ENCODE assay signal across 16 cellular contexts in genomic region chr5:131318455-131318854, GRCh38. TPM values are rescaled to one million over a fixed set of nuclear protein-coding genes. Genes with fewer than 3 reads are reported as not detected.
DNase-seq lines count a peak whose midpoint lies in the region; ATAC-seq, FAIRE-seq and TF ChIP-seq lines count a peak whose summit lies in the region.
"Had no signal": no experiment of that assay in that cellular context is flagged by ENCODE, and none has a peak within 500 bp of the region (broad histone marks: within the 10 kb centered on the region; RNA-seq: fewer than 3 reads in every experiment).

No MANE protein-coding gene starts in this region.

- ATAC-seq in HepG2 (no peak), right lobe of liver (no peak)
- no peak for ATAC-seq in central memory CD8-positive, alpha-beta T cell (replicated peaks; ENCODE audit: extremely low read depth, poor library complexity, severe bottlenecking)
- ATAC-seq: A549, GM12878 had no signal

- H3K27me3 ChIP-seq in HepG2 (ENCODE audit: control insufficient read depth in 1 of 2, insufficient read depth in 2 of 2, low read length in 2 of 2) (no peaks in the 10 kb centered on the region), right lobe of liver (no peaks in the 10 kb centered on the region)
- no peaks in the 10 kb centered on the region for H3K27me3 ChIP-seq in CD8-positive, alpha-beta memory T cell (ENCODE audit: insufficient read depth, low read length, poor library complexity, severe bottlenecking)
- H3K27me3 ChIP-seq: BE2C had no signal

- peaks cover 73 to 91% (median 85%) of the 10 kb centered on the region in 3 donors for H3K4me1 Mint-ChIP-seq in CD8-positive, alpha-beta memory T cell
- peaks cover 66% of the 10 kb centered on the region for H3K4me1 Mint-ChIP-seq in central memory CD8-positive, alpha-beta T cell

- no peak for TF ChIP-seq RAD21 in HepG2 (CRISPR knock-in tag; IDR thresholded peaks at IDR 0.05)

- no peak overlapping the region for H3K9ac ChIP-seq in HepG2 (ENCODE audit: insufficient read depth, low read depth, low read length)

- H3K4me3 Mint-ChIP-seq in CD8-positive, alpha-beta memory T cell = no peak overlapping the region
- no peak overlapping the region for H3K4me3 Mint-ChIP-seq in central memory CD8-positive, alpha-beta T cell
- H3K4me3 Mint-ChIP-seq: HFFc6 had no signal

- H3K79me2 ChIP-seq in HepG2 (ENCODE audit: insufficient read depth, low read length) = peaks cover 58% of the 10 kb centered on the region

- CTCF ChIA-PET in HepG2 (lab: Yijun Ruan, JAX; ENCODE audit: low intra/inter-chr PET ratio, low total read pairs) = no interaction called here
- CTCF ChIA-PET in CD8-positive, alpha-beta memory T cell (lab: Charles Lee) = no interaction called here

- H2AFZ ChIP-seq in HepG2 (ENCODE audit: low read length) = no peak overlapping the region

- TF ChIP-seq EP300 in HepG2 (IDR thresholded peaks at IDR 0.05; ENCODE audit: low read depth in 2 of 2, low read length in 2 of 2) (no peak), HepG2 (CRISPR knock-in tag; IDR thresholded peaks at IDR 0.05; ENCODE audit: borderline replicate concordance) (no peak)

- H3K36me3 Mint-ChIP-seq in CD8-positive, alpha-beta memory T cell = peaks cover 9 to 64% (median 15%) of the 10 kb centered on the region in 3 donors
- H3K36me3 Mint-ChIP-seq in central memory CD8-positive, alpha-beta T cell (ENCODE audit: insufficient read depth) = peaks cover 62% of the 10 kb centered on the region

- H3K4me1 ChIP-seq in HepG2 (ENCODE audit: insufficient read depth, low read length) (peaks cover 23% of the 10 kb centered on the region), right lobe of liver (peaks cover 0 to 14% (median 0%) of the 10 kb centered on the region in 4 donors)
- H3K4me1 ChIP-seq in CD8-positive, alpha-beta memory T cell (ENCODE audit: insufficient read depth, low read length) = peaks cover 51% of the 10 kb centered on the region

- no TSS peak for BruUV-seq in HepG2 (replicated peaks; lab: Mats Ljungman, UMichigan)

- intact Hi-C loops in HepG2 (cut with micrococcal nuclease; ENCODE audit: unreplicated experiment) (no loop called here), right lobe of liver (cut with DNase I) (no loop called here)

- H3K4me2 ChIP-seq in HepG2 (ENCODE audit: low read depth, low read length) = no peak overlapping the region
- H3K4me2 ChIP-seq: A549 had no signal

- H3K27ac ChIP-seq in HepG2 (ENCODE audit: extremely low read length, insufficient read depth, low read length) (no peak overlapping the region), right lobe of liver (no peak overlapping the region)
- no peak overlapping the region for H3K27ac ChIP-seq in CD8-positive, alpha-beta memory T cell (ENCODE audit: low read depth, low read length)
- H3K27ac ChIP-seq: A549, C4-2B had no signal

- no peaks in the 10 kb centered on the region for H3K9me3 ChIP-seq in HepG2 (ENCODE audit: low read length)
- no peaks in the 10 kb centered on the region for H3K9me3 ChIP-seq in right lobe of liver
- H3K9me3 ChIP-seq in CD8-positive, alpha-beta memory T cell (ENCODE audit: low read length) = no peaks in the 10 kb centered on the region
- H3K9me3 ChIP-seq: A549, BE2C had no signal

- no peaks in the 10 kb centered on the region for H3K27me3 Mint-ChIP-seq in CD8-positive, alpha-beta memory T cell
- H3K27me3 Mint-ChIP-seq in central memory CD8-positive, alpha-beta T cell = no peaks in the 10 kb centered on the region

- TF ChIP-seq CTCF in HepG2 (CRISPR knock-in tag; IDR thresholded peaks at IDR 0.05) = no peak
- TF ChIP-seq CTCF in right lobe of liver (IDR thresholded peaks at IDR 0.05) = no peak

- H3K4me3 ChIP-seq in HepG2 (replicated peaks in 1 of 3; ENCODE audit: insufficient read depth in 1 of 3, low read depth in 2 of 3, low read length in 3 of 3) (no peak overlapping the region), right lobe of liver (no peak overlapping the region)
- no peak overlapping the region for H3K4me3 ChIP-seq in CD8-positive, alpha-beta memory T cell (ENCODE audit: low read length)
- H3K4me3 ChIP-seq: A549, GM12878 had no signal

- peaks cover 2 to 8% of the 10 kb centered on the region in 2 experiments; a peak in 3 of 5 replicates for H3K36me3 ChIP-seq in HepG2 (replicated peaks in 1 of 2; ENCODE audit: control insufficient read depth in 1 of 2, insufficient read depth in 2 of 2, low read length in 2 of 2)
- H3K36me3 ChIP-seq in right lobe of liver = no peaks in the 10 kb centered on the region
- H3K36me3 ChIP-seq in CD8-positive, alpha-beta memory T cell (ENCODE audit: insufficient read depth, low read length) = peaks cover 26% of the 10 kb centered on the region
- H3K36me3 ChIP-seq: BE2C had no signal

- H4K20me1 ChIP-seq in HepG2 (ENCODE audit: insufficient read depth, low read length) = no peaks in the 10 kb centered on the region; the same call in 1 of the 2 replicates

- TF ChIP-seq POLR2A in HepG2 (IDR thresholded peaks at IDR 0.05; ENCODE audit: insufficient read depth in 1 of 2, low read depth in 2 of 2, low read length in 2 of 2) (no peak), right lobe of liver (IDR thresholded peaks at IDR 0.05) (no peak)

- H3K27ac Mint-ChIP-seq in CD8-positive, alpha-beta memory T cell = peak overlapping the region in 5 of 8 donors; percentile 34 to 98 (median 72)
- peak overlapping the region; percentile 60 for H3K27ac Mint-ChIP-seq in central memory CD8-positive, alpha-beta T cell (ENCODE audit: low read depth)
- H3K27ac Mint-ChIP-seq: HFFc6 had no signal

- no peak for FAIRE-seq in HepG2 (lab: Jason Lieb, UNC)
- FAIRE-seq: A549, GM12878, GM18507 had no signal

- POLR2A ChIA-PET in HepG2 (lab: Yijun Ruan, JAX) = no interaction called here
- POLR2A ChIA-PET in CD8-positive, alpha-beta memory T cell (lab: Charles Lee) = interaction anchor here (1.0 kb wide), 1 partner anchor 54 kb away, joined by 3 read pairs; the partner anchor contains the start of gene CDC42SE2

- DNase-seq in HepG2 (ENCODE audit: low spot score) = no peak
- no peak for DNase-seq in right lobe of liver
- no peak for DNase-seq in CD8-positive, alpha-beta memory T cell
- DNase-seq in central memory CD8-positive, alpha-beta T cell (ENCODE audit: low spot score in 2 of 2) = no peak
- no peak for DNase-seq in activated naive CD4-positive, alpha-beta T cell treated with anti-CD3 and anti-CD28 coated beads, Interleukin-2, amount 50 U/mL, for 16 hours
- DNase-seq in NCI-H345 treated with DMSO at 0.1 percent for 48 hours (lab: John Stamatoyannopoulos, UW; ENCODE audit: unreplicated experiment) = no peak
- DNase-seq in SIG-M5 (lab: John Stamatoyannopoulos, UW) = no peak
- DNase-seq: BE2C, Calu3, DMS 273 treated with DMSO at 0.1 percent for 48 hours, HCEC 1CT, HFFc6 had no signal

- in situ Hi-C loops in HepG2 (cut with HindIII; ENCODE audit: extremely low pct_ligation_motif_present, low pct_unique_long_range_greater_than_20kb) = no loop called here

- peaks cover 0 to 5% (median 0%) of the 10 kb centered on the region in 5 donors for H3K9me3 Mint-ChIP-seq in CD8-positive, alpha-beta memory T cell
- no peaks in the 10 kb centered on the region for H3K9me3 Mint-ChIP-seq in central memory CD8-positive, alpha-beta T cell
- H3K9me3 Mint-ChIP-seq: HFFc6 had no signal

TF ChIP-seq in HepG2, 621 proteins besides CTCF, POLR2A, EP300 and RAD21:
- TF ChIP-seq SPEN (CRISPR knock-in tag; IDR thresholded peaks at IDR 0.05; ENCODE audit: low read depth) (no peak), ZNF329 (CRISPR knock-in tag; IDR thresholded peaks at IDR 0.05; ENCODE audit: low read depth) (peak; percentile 96), ZNF570 (CRISPR knock-in tag; IDR thresholded peaks at IDR 0.05; ENCODE audit: borderline replicate concordance) (no peak)
TF ChIP-seq in HepG2: peak in this region for 1.

RNA-seq across cellular contexts. Expression of gene CDC42SE2, which starts 54.6 kb away (rescaled TPM):
- total RNA-seq in HepG2 (2016; rRNA removed; fragmentation: Illumina TruSeq; extraction: Trizol) = 25.0 and 40.7 TPM in 2 replicates
- total RNA-seq in HepG2 (2016; cell fraction: cytosol; rRNA removed; fragmentation: Illumina TruSeq; extraction: Trizol; ENCODE audit: low read depth) = 4.1 and 6.0 TPM in 2 replicates
- 25.3 and 38.9 TPM in 2 replicates for total RNA-seq in HepG2 (2016; cell fraction: insoluble cytoplasmic fraction; rRNA removed; fragmentation: Illumina TruSeq; extraction: Trizol)
- total RNA-seq in HepG2 (2016; cell fraction: membrane; rRNA removed; fragmentation: Illumina TruSeq; extraction: Trizol) = 22.1 and 22.9 TPM in 2 replicates
- total RNA-seq in HepG2 (2016; cell fraction: nucleus; rRNA removed; fragmentation: Illumina TruSeq; extraction: Trizol) = 15.2 and 19.0 TPM in 2 replicates
- 15.4 and 19.6 TPM in 2 replicates for polyA plus RNA-seq in HepG2 (2011; rRNA removed)
- 8.3 and 14.9 TPM in 2 replicates for polyA plus RNA-seq in HepG2 (2011; cell fraction: cytosol; rRNA removed)
- 4.3 and 5.7 TPM in 2 replicates for polyA plus RNA-seq in HepG2 (2011; cell fraction: nucleus; rRNA removed)
- 17.1 and 18.8 TPM in 2 replicates for polyA plus RNA-seq in HepG2 (2012)
- polyA plus RNA-seq in HepG2 (2016; cell fraction: cytosol; fragmentation: Illumina TruSeq; extraction: Trizol; ENCODE audit: low read depth) = 3.5 and 5.5 TPM in 2 replicates
- polyA plus RNA-seq in HepG2 (2016; cell fraction: insoluble cytoplasmic fraction; fragmentation: Illumina TruSeq; extraction: Trizol; ENCODE audit: low read depth) = 37.1 and 39.0 TPM in 2 replicates
- polyA plus RNA-seq in HepG2 (2016; cell fraction: membrane; fragmentation: Illumina TruSeq; extraction: Trizol; ENCODE audit: low read depth) = 14.3 and 17.7 TPM in 2 replicates
- polyA plus RNA-seq in HepG2 (2016; cell fraction: nucleus; fragmentation: Illumina TruSeq; extraction: Trizol; ENCODE audit: insufficient read depth, low read depth) = 17.8 and 18.4 TPM in 2 replicates
- polyA minus RNA-seq in HepG2 (2011; rRNA and poly(A)+ RNA removed; ENCODE audit: low replicate concordance) = 9.0 and 11.6 TPM in 2 replicates
- 15.6 and 18.7 TPM in 2 replicates for polyA minus RNA-seq in HepG2 (2011; cell fraction: cytosol; rRNA and poly(A)+ RNA removed)
- polyA minus RNA-seq in HepG2 (2011; cell fraction: nucleus; rRNA and poly(A)+ RNA removed) = 23.7 and 30.1 TPM in 2 replicates
- total RNA-seq in right lobe of liver = 10 to 100 TPM; 10.3 to 19.8 (median 15.0) TPM
- total RNA-seq in CD8-positive, alpha-beta memory T cell = 100 to 1,000 TPM; 125 to 131 TPM
- 460 TPM for polyA plus RNA-seq in CD8-positive, alpha-beta memory T cell
